In genomic region chr5:1295650-1296037, GRCh38 we compare ENCODE assay signal across 13 cellular contexts. TPM values are rescaled to one million over a fixed set of nuclear protein-coding genes. Genes with fewer than 3 reads are reported as not detected.
DNase-seq lines count a peak whose midpoint lies in the region; ATAC-seq and TF ChIP-seq lines count a peak whose summit lies in the region.
"Had no signal": no experiment of that assay in that cellular context is flagged by ENCODE, and none has a peak within 500 bp of the region (broad histone marks: within the 10 kb centered on the region; RNA-seq: fewer than 3 reads in every experiment).

No MANE protein-coding gene starts in this region.

- ATAC-seq in activated CD4-positive, CD25-positive, alpha-beta regulatory T cell treated with anti-CD3 and anti-CD28 coated beads, Interleukin-2, amount 50 U/mL, for 24 hours, result no peak
- ATAC-seq in GM21723 (IDR thresholded peaks at IDR 0.05; ENCODE audit: unreplicated experiment) (no peak), HG02571 (IDR thresholded peaks at IDR 0.05; ENCODE audit: unreplicated experiment) (no peak)

- H3K4me2 ChIP-seq in OCI-LY7 (ENCODE audit: low read length), result peak overlapping the region; percentile 87

- H2AFZ ChIP-seq in OCI-LY7 (ENCODE audit: low read length), result no peak overlapping the region

- peak overlapping the region; percentile 79 for H3K4me3 ChIP-seq in OCI-LY7 (ENCODE audit: low read depth, low read length, poor library complexity, severe bottlenecking)

- H3K27ac ChIP-seq in OCI-LY7 (ENCODE audit: low read depth, low read length, poor library complexity, severe bottlenecking), result peak overlapping the region; percentile 87

- no peaks in the 10 kb centered on the region for H3K9me3 ChIP-seq in OCI-LY7 (ENCODE audit: low read length)

- H3K9me3 Mint-ChIP-seq in glutamatergic neuron (ENCODE audit: unreplicated experiment), result peaks cover 21% of the 10 kb centered on the region

- intact Hi-C loops in OCI-LY7 (cut with micrococcal nuclease; ENCODE audit: unreplicated experiment), result loop anchor here (1.0 to 2.0 kb wide), 2 partner anchors 17 to 21 kb away; no protein-coding TSS in a partner anchor
- intact Hi-C loops in posterior vena cava (cut with DNase I), result loop anchor here in 1 of 2 donors (1.0 kb wide), 1 partner anchor 48 kb away; no protein-coding TSS in a partner anchor

- peak overlapping the region; percentile 69 for H3K4me3 Mint-ChIP-seq in glutamatergic neuron (ENCODE audit: unreplicated experiment)

- BruUV-seq in OCI-LY7 (replicated peaks; lab: Mats Ljungman, UMichigan), result no TSS peak

- peaks cover 7% of the 10 kb centered on the region; the same call in 1 of the 2 replicates for H4K20me1 ChIP-seq in OCI-LY7 (ENCODE audit: insufficient read depth, low read length)

- no peaks in the 10 kb centered on the region for H3K9me2 ChIP-seq in OCI-LY7 (ENCODE audit: insufficient read depth, low read length)

- peaks cover 42% of the 10 kb centered on the region for H3K36me3 ChIP-seq in OCI-LY7 (ENCODE audit: insufficient read depth, low read length)

- peak; percentile 26 for DNase-seq in activated CD4-positive, CD25-positive, alpha-beta regulatory T cell treated with anti-CD3 and anti-CD28 coated beads, Interleukin-2, amount 50 U/mL, for 72 hours
- DNase-seq in OCI-LY7 (ENCODE audit: low spot score) (no peak), glutamatergic neuron (no peak), posterior vena cava (ENCODE audit: low spot score) (peak; percentile 78), superior temporal gyrus (ENCODE audit: extremely low spot score) (no peak)
- DNase-seq: DMS79, MM.1S, NCI-H226, SIG-M5 had no signal

- CTCF ChIA-PET in OCI-LY7 (lab: Charles Lee; ENCODE audit: unreplicated experiment), result interaction anchor here (1.3 kb wide), 1 partner anchor 349 kb away, joined by 3 read pairs; no protein-coding TSS in a partner anchor

- H3K4me1 Mint-ChIP-seq in glutamatergic neuron (ENCODE audit: low read depth, unreplicated experiment), result peaks cover 22% of the 10 kb centered on the region

- H3K4me1 ChIP-seq in OCI-LY7 (ENCODE audit: insufficient read depth, low read length, poor library complexity, severe bottlenecking), result peaks cover 78% of the 10 kb centered on the region

- POLR2A ChIA-PET in OCI-LY7 (lab: Charles Lee), result interaction anchor here (1.2 to 7.0 kb wide), 5 partner anchors 13 to 45 kb away, joined by 4 to 60 read pairs (median 7); no protein-coding TSS in a partner anchor

- peak overlapping the region; percentile 33 for H3K27ac Mint-ChIP-seq in glutamatergic neuron (ENCODE audit: unreplicated experiment)

- no peak for TF ChIP-seq CTCF in OCI-LY7 (conservative IDR thresholded peaks at IDR 0.05; ENCODE audit: low read length)
- TF ChIP-seq CTCF in glutamatergic neuron (IDR thresholded peaks at IDR 0.05; ENCODE audit: partially characterized antibody, unreplicated experiment), result no peak

- H3K27me3 Mint-ChIP-seq in glutamatergic neuron (ENCODE audit: unreplicated experiment), result peaks cover 16% of the 10 kb centered on the region

- peaks cover 59% of the 10 kb centered on the region for H3K79me2 ChIP-seq in OCI-LY7 (ENCODE audit: insufficient read depth, low read depth, low read length)

- no peaks in the 10 kb centered on the region for H3K36me3 Mint-ChIP-seq in glutamatergic neuron (ENCODE audit: unreplicated experiment)

RNA-seq across cellular contexts. Expression of gene TERT, which starts 0.8 kb away (rescaled TPM):
- total RNA-seq in OCI-LY7 (2014; rRNA removed; shearing (Covaris generic)), result 120 and 156 TPM in 2 replicates
- total RNA-seq in OCI-LY7 (2022), result 173 and 198 TPM in 2 replicates
- 2.9 TPM for total RNA-seq in glutamatergic neuron (ENCODE audit: unreplicated experiment)
- total RNA-seq in posterior vena cava, result under 1 TPM in 1 of 2 donors, not detected in 1; 0.14 TPM
- total RNA-seq: lung microvascular endothelial cell had no signal

RNA-seq across cellular contexts. Expression of gene CLPTM1L, which starts 49.3 kb away (rescaled TPM):
- 356 and 395 TPM in 2 replicates for total RNA-seq in OCI-LY7 (2014; rRNA removed; shearing (Covaris generic))
- 395 and 396 TPM in 2 replicates for total RNA-seq in OCI-LY7 (2022)
- total RNA-seq in glutamatergic neuron (ENCODE audit: unreplicated experiment), result 95.2 TPM
- total RNA-seq in posterior vena cava, result 10 to 100 TPM; 56.5 to 65.9 TPM

Comparison
In these comparisons a context has a peak if more than half of its experiments do, and no peak if none do; other contexts are left out.
1. DNase-seq: peak in activated CD4-positive, CD25-positive, alpha-beta regulatory T cell treated with anti-CD3 and anti-CD28 coated beads, Interleukin-2, amount 50 U/mL, for 72 hours (single experiment) and posterior vena cava (single experiment); none in OCI-LY7 (single experiment), glutamatergic neuron (single experiment) and superior temporal gyrus (single experiment).
2. RNA of gene TERT, which starts 0.8 kb away (total RNA-seq): 120 to 198 TPM in OCI-LY7; 2.9 TPM in glutamatergic neuron (single experiment) and 0.14 TPM in posterior vena cava; every median in the first group is over 10 times any median in the second.